ENCODE assay signal across 1 cellular context in genomic region chr9:89606567-89607311, GRCh38.
TF ChIP-seq lines count a peak whose summit lies in the region.

No MANE protein-coding gene starts in this region.

TF ChIP-seq in K562, 482 proteins besides CTCF, POLR2A, EP300 and RAD21 (continued from another document and continues in another):
- no peak for TF ChIP-seq CEBPZ (IDR thresholded peaks at IDR 0.05; ENCODE audit: borderline replicate concordance, low read depth, low read length)
- TF ChIP-seq RBM25 (IDR thresholded peaks at IDR 0.05; ENCODE audit: low read depth, low read length, severe bottlenecking): no peak
- TF ChIP-seq REST (CRISPR knock-in tag; IDR thresholded peaks at IDR 0.05; ENCODE audit: low read depth): no peak
- TF ChIP-seq ILF3 (IDR thresholded peaks at IDR 0.05; ENCODE audit: borderline replicate concordance): no peak
- TF ChIP-seq ZNF407 (IDR thresholded peaks at IDR 0.05; ENCODE audit: low read depth): no peak
- no peak for TF ChIP-seq FUS (optimal IDR thresholded peaks at IDR 0.05; ENCODE audit: low read depth, low read length)
- no peak; the same call in 1 of the 2 replicates for TF ChIP-seq CREM (IDR thresholded peaks at IDR 0.05; ENCODE audit: low read depth)
- no peak for TF ChIP-seq ARID2 (IDR thresholded peaks at IDR 0.05)
- no peak for TF ChIP-seq ZNF584 (CRISPR knock-in tag; IDR thresholded peaks at IDR 0.05; ENCODE audit: low read depth)
- TF ChIP-seq SMARCE1 (IDR thresholded peaks at IDR 0.05): peak; percentile 67
- peak; percentile 61 for TF ChIP-seq HDAC3 (IDR thresholded peaks at IDR 0.05; ENCODE audit: borderline replicate concordance, partially characterized antibody)
- TF ChIP-seq ATF2 (CRISPR knock-in tag; IDR thresholded peaks at IDR 0.05): no peak
- no peak for TF ChIP-seq SP2 (IDR thresholded peaks at IDR 0.05; ENCODE audit: extremely low read depth, low read depth, low read length, poor library complexity, severe bottlenecking)
- TF ChIP-seq CEBPB (tag; IDR thresholded peaks at IDR 0.05): no peak
- TF ChIP-seq FOXA3 (CRISPR knock-in tag; conservative IDR thresholded peaks at IDR 0.05 in 1 of 2, IDR thresholded peaks at IDR 0.05 in 1 of 2): no peak
- no peak for TF ChIP-seq ETS1 (conservative IDR thresholded peaks at IDR 0.05; ENCODE audit: control insufficient read depth, low read depth, low read length)
- TF ChIP-seq ATF7 (IDR thresholded peaks at IDR 0.05): no peak
- TF ChIP-seq ZNF408 (CRISPR knock-in tag; IDR thresholded peaks at IDR 0.05; ENCODE audit: low read depth): no peak
- TF ChIP-seq USF2 (CRISPR knock-in tag; IDR thresholded peaks at IDR 0.05): no peak
- no peak for TF ChIP-seq NCOA2 (IDR thresholded peaks at IDR 0.05; ENCODE audit: partially characterized antibody in 2 of 2)
- TF ChIP-seq HMGXB4 (CRISPR knock-in tag; IDR thresholded peaks at IDR 0.05): no peak
- no peak for TF ChIP-seq KHSRP (IDR thresholded peaks at IDR 0.05)
- no peak for TF ChIP-seq MECOM (CRISPR knock-in tag; IDR thresholded peaks at IDR 0.05)
- no peak for TF ChIP-seq PRMT5 (CRISPR knock-in tag; IDR thresholded peaks at IDR 0.05)
- TF ChIP-seq POU5F1 (IDR thresholded peaks at IDR 0.05; ENCODE audit: borderline replicate concordance, low read depth, low read length, partially characterized antibody): no peak
- no peak for TF ChIP-seq SLC30A9 (CRISPR knock-in tag; IDR thresholded peaks at IDR 0.05)
- TF ChIP-seq TBP (optimal IDR thresholded peaks at IDR 0.05; ENCODE audit: low read depth, low read length): no peak
- TF ChIP-seq SMARCC2 (IDR thresholded peaks at IDR 0.05; ENCODE audit: low read depth): no peak
- no peak for TF ChIP-seq MXI1 (IDR thresholded peaks at IDR 0.05; ENCODE audit: low read depth, low read length)
- peak; percentile 75 for TF ChIP-seq PML (IDR thresholded peaks at IDR 0.05; ENCODE audit: low read length)
- no peak for TF ChIP-seq PHF20 (IDR thresholded peaks at IDR 0.05; ENCODE audit: partially characterized antibody)
- no peak for TF ChIP-seq AFF4 (CRISPR knock-in tag; IDR thresholded peaks at IDR 0.05)
